ENCODE assay signal across 22 cellular contexts in the genomic region with DNA sequence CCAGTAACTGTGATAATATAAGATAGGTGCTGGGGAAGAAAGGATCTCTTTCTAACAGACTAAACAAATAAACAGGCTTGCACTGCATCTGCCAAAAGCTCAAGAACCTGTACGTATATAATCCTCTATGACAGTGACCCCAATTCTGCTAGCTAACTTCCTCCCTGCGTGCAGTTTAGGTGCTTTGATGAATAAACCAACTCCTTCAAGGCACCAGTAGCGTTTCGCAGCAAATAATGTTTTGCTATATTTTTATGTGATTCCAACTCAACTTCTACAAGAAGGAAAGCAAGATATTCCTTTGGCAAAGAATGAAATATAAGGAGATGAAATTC.
"Had no signal": no experiment of that assay in that cellular context is flagged by ENCODE, and none has a peak within 500 bp of the region (broad histone marks: within the 10 kb centered on the region; RNA-seq: fewer than 3 reads in every experiment).

No MANE protein-coding gene starts in this region.

- H3K27me3 ChIP-seq: neural progenitor cell, right lobe of liver, thyroid gland, upper lobe of left lung, vagina had no signal

- H3K27ac Mint-ChIP-seq: activated B cell treated with CpG ODN at 0.5 μM for 24 hours; activated CD4-positive, alpha-beta T cell treated with anti-CD3 and anti-CD28 coated beads for 36 hours; natural killer cell; neural progenitor cell; stimulated activated naive CD8-positive, alpha-beta T cell treated with anti-CD3 and anti-CD28 coated beads, Interleukin-15, Interleukin-2, amounts not matched to agents 100 ng/mL and 50 ng/mL, for 24 hours; T-helper 2 cell treated with Interferon-gamma antibody and Interleukin-4, amounts not matched to agents 5 μg/mL and 100 μg/mL, for 36 hours had no signal

- H3K4me1 ChIP-seq: lower lobe of right lung, right lobe of liver, thyroid gland, upper lobe of left lung, vagina had no signal

- H3K9me3 Mint-ChIP-seq: activated B cell treated with CpG ODN at 0.5 μM for 24 hours; natural killer cell; neural progenitor cell; stimulated activated naive CD8-positive, alpha-beta T cell treated with anti-CD3 and anti-CD28 coated beads, Interleukin-15, Interleukin-2, amounts not matched to agents 100 ng/mL and 50 ng/mL, for 24 hours; T-helper 2 cell treated with Interferon-gamma antibody and Interleukin-4, amounts not matched to agents 5 μg/mL and 100 μg/mL, for 36 hours had no signal

- H3K27ac ChIP-seq: epithelial cell of prostate, lower lobe of right lung, neural progenitor cell, right lobe of liver, thyroid gland, upper lobe of left lung, vagina had no signal

- H2AFZ ChIP-seq: neural progenitor cell had no signal

- H3K9me3 ChIP-seq: lower lobe of right lung, right lobe of liver, thyroid gland, upper lobe of left lung, vagina had no signal

- H3K4me2 ChIP-seq: neural progenitor cell had no signal

- H3K4me1 Mint-ChIP-seq: activated B cell treated with CpG ODN at 0.5 μM for 24 hours, natural killer cell had no signal

- H3K4me3 Mint-ChIP-seq: activated B cell treated with CpG ODN at 0.5 μM for 24 hours; activated CD4-positive, alpha-beta T cell treated with anti-CD3 and anti-CD28 coated beads for 36 hours; natural killer cell; neural progenitor cell; stimulated activated naive CD8-positive, alpha-beta T cell treated with anti-CD3 and anti-CD28 coated beads, Interleukin-15, Interleukin-2, amounts not matched to agents 100 ng/mL and 50 ng/mL, for 24 hours; T-helper 2 cell treated with Interferon-gamma antibody and Interleukin-4, amounts not matched to agents 5 μg/mL and 100 μg/mL, for 36 hours had no signal

- H3K27me3 Mint-ChIP-seq: activated CD4-positive, alpha-beta T cell treated with anti-CD3 and anti-CD28 coated beads for 36 hours; stimulated activated naive CD8-positive, alpha-beta T cell treated with anti-CD3 and anti-CD28 coated beads, Interleukin-15, Interleukin-2, amounts not matched to agents 100 ng/mL and 50 ng/mL, for 24 hours had no signal

- DNase-seq: activated B cell treated with CpG ODN at 0.5 μM for 24 hours; activated CD4-positive, alpha-beta T cell treated with anti-CD3 and anti-CD28 coated beads for 36 hours; activated CD8-positive, alpha-beta memory T cell treated with anti-CD3 and anti-CD28 coated beads for 24 hours; activated gamma-delta T cell treated with Interleukin-2 at 50 U/mL for 16 hours; activated naive CD4-positive, alpha-beta T cell treated with anti-CD3 and anti-CD28 coated beads, Interleukin-2, amount 50 U/mL, for 16 hours; dermis blood vessel endothelial cell; effector CD4-positive, alpha-beta T cell; lower lobe of right lung; natural killer cell; occipital lobe; posterior cingulate gyrus; right lobe of liver; stimulated activated CD4-positive, alpha-beta T cell treated with anti-CD3 and anti-CD28 coated beads, Interleukin-2, amount 100 ng/mL, for 48 hours; substantia nigra; thyroid gland; upper lobe of left lung had no signal

- ATAC-seq: left lobe of liver, lower lobe of right lung, natural killer cell, right lobe of liver had no signal

- H3K36me3 ChIP-seq: lower lobe of right lung, neural progenitor cell, right lobe of liver, thyroid gland, upper lobe of left lung, vagina had no signal

- H3K4me3 ChIP-seq: lower lobe of right lung, neural progenitor cell, right lobe of liver, thyroid gland, upper lobe of left lung, vagina had no signal

- H3K36me3 Mint-ChIP-seq: natural killer cell, neural progenitor cell had no signal
